17 cellular contexts compared by ENCODE assay signal in genomic region chr5:137312060-137312459, GRCh38.
A peak's percentile ranks its signal among the peaks of the same experiment; 100 is the strongest.
DNase-seq lines count a peak whose midpoint lies in the region; ATAC-seq, FAIRE-seq and TF ChIP-seq lines count a peak whose summit lies in the region.
"Had no signal": no experiment of that assay in that cellular context is flagged by ENCODE, and none has a peak within 500 bp of the region (broad histone marks: within the 10 kb centered on the region; RNA-seq: fewer than 3 reads in every experiment).

No MANE protein-coding gene starts in this region.

- H2BK20ac ChIP-seq in H9 (ENCODE audit: low read depth, low read length, poor library complexity, severe bottlenecking) = no peak overlapping the region

- H2BK5ac ChIP-seq in H9 (ENCODE audit: insufficient read length, low read length) = no peak overlapping the region

- H3K4me1 ChIP-seq in H9 (ENCODE audit: insufficient read depth, low read length) = peaks cover 5% of the 10 kb centered on the region; the same call in 1 of the 2 replicates

- no peak for TF ChIP-seq POLR2A in H54 (IDR thresholded peaks at IDR 0.05; ENCODE audit: low read depth, low read length)

- H3K27me3 Mint-ChIP-seq in H9 (ENCODE audit: low read depth) = peaks cover 3% of the 10 kb centered on the region; the same call in 1 of the 2 replicates
- H3K27me3 Mint-ChIP-seq in stimulated activated naive CD8-positive, alpha-beta T cell treated with anti-CD3 and anti-CD28 coated beads, Interleukin-15, amount 100 ng/mL, for 72 hours = peaks cover 37% of the 10 kb centered on the region

- no peaks in the 10 kb centered on the region for H3K27me3 ChIP-seq in H9 (ENCODE audit: insufficient read depth, low read length)

- H3K14ac ChIP-seq in H9 (ENCODE audit: insufficient read depth, low read length) = no peak overlapping the region

- peaks cover 40 to 45% of the 10 kb centered on the region in 2 experiments for H3K4me1 Mint-ChIP-seq in H9
- no peaks in the 10 kb centered on the region for H3K4me1 Mint-ChIP-seq in stimulated activated naive CD8-positive, alpha-beta T cell treated with anti-CD3 and anti-CD28 coated beads, Interleukin-15, amount 100 ng/mL, for 72 hours
- H3K4me1 Mint-ChIP-seq: CD14-positive monocyte had no signal

- FAIRE-seq in H54 (lab: Jason Lieb, UNC) = no peak

- WGBS in H9 (ENCODE audit: extremely low coverage, insufficient read length, low lambda C conversion rate) = no CpG with 5 or more reads among the region's 2 CpGs

- no peak overlapping the region for H3K4me3 Mint-ChIP-seq in H9
- no peak overlapping the region for H3K4me3 Mint-ChIP-seq in stimulated activated naive CD8-positive, alpha-beta T cell treated with anti-CD3 and anti-CD28 coated beads, Interleukin-15, amount 100 ng/mL, for 72 hours
- H3K4me3 Mint-ChIP-seq: CD14-positive monocyte had no signal

- H3K4me2 ChIP-seq in H9 (ENCODE audit: insufficient read depth, insufficient read length, low read length) = no peak overlapping the region

- H3K56ac ChIP-seq in H9 (ENCODE audit: insufficient read length, low read depth, low read length) = no peak overlapping the region

- no peaks in the 10 kb centered on the region for H3K9me3 Mint-ChIP-seq in H9
- no peaks in the 10 kb centered on the region for H3K9me3 Mint-ChIP-seq in stimulated activated naive CD8-positive, alpha-beta T cell treated with anti-CD3 and anti-CD28 coated beads, Interleukin-15, amount 100 ng/mL, for 72 hours
- H3K9me3 Mint-ChIP-seq: CD14-positive monocyte had no signal

- H3K23ac ChIP-seq in H9 (ENCODE audit: insufficient read length, low read depth, low read length) = no peak overlapping the region

- no peaks in the 10 kb centered on the region for H3K79me2 ChIP-seq in H9 (ENCODE audit: insufficient read depth, low read length)

- no peak overlapping the region for H4K5ac ChIP-seq in H9 (ENCODE audit: insufficient read length, low read depth, low read length)

- no peak overlapping the region for H2BK15ac ChIP-seq in H9 (ENCODE audit: low read depth, low read length)

- no peak overlapping the region for H3K18ac ChIP-seq in H9 (ENCODE audit: insufficient read length, low read depth, low read length)

- no peaks in the 10 kb centered on the region for H4K20me1 ChIP-seq in H9 (ENCODE audit: control insufficient read depth, insufficient read depth, insufficient read length)

- H3K27ac ChIP-seq in C4-2B (peak overlapping the region; percentile 39), H9 (ENCODE audit: insufficient read length, low read depth, low read length) (no peak overlapping the region), VCaP (peak overlapping the region; percentile 52; the same call in 1 of the 2 replicates)

- no peaks in the 10 kb centered on the region for H3K23me2 ChIP-seq in H9 (ENCODE audit: insufficient read length, low read depth, low read length, poor library complexity, severe bottlenecking)

- no peak overlapping the region for H3K4ac ChIP-seq in H9 (ENCODE audit: low read depth, low read length)

- no peak overlapping the region for H4K8ac ChIP-seq in H9 (replicated peaks; ENCODE audit: insufficient read length, low read depth, low read length)

- H2AFZ ChIP-seq in H9 (ENCODE audit: low read length) = no peak overlapping the region

- no peak for ATAC-seq in activated CD4-positive, CD25-positive, alpha-beta regulatory T cell treated with anti-CD3 and anti-CD28 coated beads, Interleukin-2, amount 50 U/mL, for 24 hours
- ATAC-seq in stimulated activated naive CD8-positive, alpha-beta T cell treated with anti-CD3 and anti-CD28 coated beads, Interleukin-15, amount 100 ng/mL, for 72 hours = no peak
- ATAC-seq: SK-N-SH treated with all-trans-retinoic acid at 6 μM for 48 hours had no signal

- no peaks in the 10 kb centered on the region for H3K9me3 ChIP-seq in H9 (ENCODE audit: control insufficient read depth, low read depth, low read length)

- DNase-seq in H9 = no peak
- DNase-seq in islet precursor cell = peak; percentile 43
- DNase-seq in H54 (ENCODE audit: insufficient read length, low spot score) = no peak
- no peak for DNase-seq in stimulated activated naive CD8-positive, alpha-beta T cell treated with anti-CD3 and anti-CD28 coated beads, Interleukin-15, amount 100 ng/mL, for 72 hours
- DNase-seq: DMS79, KBM-7, NCI-H1105 treated with DMSO at 0.1 percent for 48 hours, NCI-H1694, NCI-H2227 treated with DMSO at 0.1 percent for 48 hours, NCI-H524, OCI-M1, SHP77 had no signal

- no peak overlapping the region for H2AK5ac ChIP-seq in H9 (ENCODE audit: insufficient read length, low read length)

- TF ChIP-seq CTCF in C4-2B (conservative IDR thresholded peaks at IDR 0.05) (no peak), H9 (conservative IDR thresholded peaks at IDR 0.05) (no peak), VCaP (conservative IDR thresholded peaks at IDR 0.05) (no peak)

- no peak overlapping the region for H3K9ac ChIP-seq in H9 (ENCODE audit: extremely low read depth, insufficient read length, low read length)

- no peak overlapping the region for H2BK120ac ChIP-seq in H9 (ENCODE audit: low read depth, low read length, poor library complexity, severe bottlenecking)

- H3K36me3 Mint-ChIP-seq in H9 (ENCODE audit: insufficient read depth in 1 of 3, low read depth in 3 of 3) = no peaks in the 10 kb centered on the region
- H3K36me3 Mint-ChIP-seq: CD14-positive monocyte had no signal

- H3K79me1 ChIP-seq in H9 (ENCODE audit: insufficient read depth, low read depth, low read length, poor library complexity, severe bottlenecking) = no peaks in the 10 kb centered on the region

- H3T11ph ChIP-seq in H9 (ENCODE audit: low read length) = no peak overlapping the region

- no peak overlapping the region for H2BK12ac ChIP-seq in H9 (ENCODE audit: insufficient read length, low read depth, low read length)

- H4K91ac ChIP-seq in H9 (ENCODE audit: insufficient read length, low read depth, low read length) = no peak overlapping the region

- H3K27ac Mint-ChIP-seq in H9 = peak overlapping the region; percentile 6 to 83 (median 70); a peak in 3 of 7 replicates
- no peak overlapping the region for H3K27ac Mint-ChIP-seq in stimulated activated naive CD8-positive, alpha-beta T cell treated with anti-CD3 and anti-CD28 coated beads, Interleukin-15, amount 100 ng/mL, for 72 hours
- H3K27ac Mint-ChIP-seq: CD14-positive monocyte had no signal

Comparison
In these comparisons a context has a peak if more than half of its experiments do, and no peak if none do; other contexts are left out.
1. H3K27ac Mint-ChIP-seq: peak in H9 (3 of 3); none in stimulated activated naive CD8-positive, alpha-beta T cell treated with anti-CD3 and anti-CD28 coated beads, Interleukin-15, amount 100 ng/mL, for 72 hours (0 of 2).